In genomic region chr6:153162172-153162571, GRCh38 we compare ENCODE assay signal across 19 cellular contexts. TPM values are rescaled to one million over a fixed set of nuclear protein-coding genes. Genes with fewer than 3 reads are reported as not detected.
DNase-seq lines count a peak whose midpoint lies in the region; ATAC-seq, FAIRE-seq and TF ChIP-seq lines count a peak whose summit lies in the region.
"Had no signal": no experiment of that assay in that cellular context is flagged by ENCODE, and none has a peak within 500 bp of the region (broad histone marks: within the 10 kb centered on the region; RNA-seq: fewer than 3 reads in every experiment).

No MANE protein-coding gene starts in this region.

- ATAC-seq in GM21367 (IDR thresholded peaks at IDR 0.05; ENCODE audit: unreplicated experiment): no peak
- ATAC-seq: GM23338 had no signal

- no peak overlapping the region for H3K4me3 ChIP-seq in bronchial epithelial cell (ENCODE audit: low read depth, low read length)
- H3K4me3 ChIP-seq in fibroblast of mammary gland (ENCODE audit: control insufficient read depth, low read depth, low read length): no peak overlapping the region
- no peak overlapping the region for H3K4me3 ChIP-seq in skeletal muscle cell (ENCODE audit: low read depth, low read length)
- H3K4me3 ChIP-seq: GM23338, SK-N-MC had no signal

- DNase-seq in NCI-H82 (lab: John Stamatoyannopoulos, UW) (peak; percentile 13), NCI-H82 treated with DMSO at 0.1 percent for 48 hours (lab: John Stamatoyannopoulos, UW; ENCODE audit: unreplicated experiment) (no peak), bronchial epithelial cell (ENCODE audit: low read depth) (peak; percentile 78), fibroblast of mammary gland (ENCODE audit: low read depth) (peak; percentile 17), skeletal muscle cell (ENCODE audit: low read depth) (peak; percentile 8), activated gamma-delta T cell treated with Interleukin-2 at 50 U/mL for 16 hours (no peak), NCI-H345 (lab: John Stamatoyannopoulos, UW) (no peak)
- DNase-seq: 8988T, DND-41, KG1, MV-4-11, NCI-H1694 treated with DMSO at 0.1 percent for 48 hours, NCI-H2227 treated with DMSO at 0.1 percent for 48 hours, SHP77 had no signal

- no peaks in the 10 kb centered on the region for H3K36me3 ChIP-seq in bronchial epithelial cell (ENCODE audit: control insufficient read depth, insufficient read depth, low read length)

- FAIRE-seq in bronchial epithelial cell (lab: Jason Lieb, UNC): no peak

- H3K27me3 ChIP-seq in bronchial epithelial cell (ENCODE audit: control insufficient read depth, insufficient read depth, low read length): no peaks in the 10 kb centered on the region

- TF ChIP-seq CTCF in bronchial epithelial cell (IDR thresholded peaks at IDR 0.05; ENCODE audit: insufficient read depth, low read length, severe bottlenecking) (no peak), fibroblast of mammary gland (conservative IDR thresholded peaks at IDR 0.05; ENCODE audit: control insufficient read depth, insufficient read depth, low read depth, low read length) (no peak)

RNA-seq across cellular contexts. Expression of gene RGS17, which starts 31.1 kb away (rescaled TPM):
- 2.9 and 4.7 TPM in 2 replicates for total RNA-seq in bronchial epithelial cell
- total RNA-seq: B cell, OCI-LY7 had no signal

Comparison
In these comparisons a context has a peak if more than half of its experiments do, and no peak if none do; other contexts are left out.
1. DNase-seq: peak in NCI-H82 (single experiment), bronchial epithelial cell (single experiment), fibroblast of mammary gland (single experiment) and skeletal muscle cell (single experiment); none in NCI-H82 treated with DMSO at 0.1 percent for 48 hours (single experiment), activated gamma-delta T cell treated with Interleukin-2 at 50 U/mL for 16 hours (single experiment) and NCI-H345 (single experiment).